Comparison of ENCODE assay signal across 8 cellular contexts in genomic region chr7:142854505-142855400, GRCh38. TPM values are rescaled to one million over a fixed set of nuclear protein-coding genes. Genes with fewer than 3 reads are reported as not detected.
DNase-seq lines count a peak whose midpoint lies in the region; ATAC-seq and TF ChIP-seq lines count a peak whose summit lies in the region.

Gene EPHB6 (plus strand): TSS chr7:142855076. CDS start chr7:142863228, 8,152 bp downstream.

- ATAC-seq in HG02571 (IDR thresholded peaks at IDR 0.05; ENCODE audit: unreplicated experiment) = peak; percentile 55
- peak; percentile 66 for ATAC-seq in activated CD4-positive, alpha-beta T cell treated with anti-CD3 and anti-CD28 coated beads for 36 hours
- ATAC-seq in left lung = peak; percentile 84

- H3K4me1 ChIP-seq in left lung = peaks cover 0 to 24% of the 10 kb centered on the region in 2 donors

- H3K4me1 Mint-ChIP-seq in activated CD4-positive, alpha-beta T cell treated with anti-CD3 and anti-CD28 coated beads for 36 hours = peaks cover 30% of the 10 kb centered on the region

- H3K27me3 ChIP-seq in left lung = peaks cover 0 to 12% of the 10 kb centered on the region in 2 donors

- no peaks in the 10 kb centered on the region for H3K9me3 ChIP-seq in left lung

- DNase-seq in GM12865 (ENCODE audit: low read depth) (peak; percentile 62), NAMALWA (ENCODE audit: low spot score) (peak; percentile 81), cortex of kidney (lab: John Stamatoyannopoulos, UW) (peak; percentile 28), left lung (peak; percentile 84 to 94), cerebellar nuclear complex (lab: John Stamatoyannopoulos, UW) (no peak)
- peak; percentile 76 for DNase-seq in activated CD4-positive, alpha-beta T cell treated with anti-CD3 and anti-CD28 coated beads for 36 hours
- peak; percentile 46 to 51 for DNase-seq in stimulated activated CD4-positive, alpha-beta T cell treated with anti-CD3 and anti-CD28 coated beads, Interleukin-2, amount 100 ng/mL, for 48 hours

- H3K4me3 ChIP-seq in GM12865 (ENCODE audit: low read depth, low read length) = peak within 1 kb of the TSS; percentile 67
- peak within 1 kb of the TSS; percentile 67 to 68 for H3K4me3 ChIP-seq in left lung

- CTCF ChIA-PET in activated CD4-positive, alpha-beta T cell treated with anti-CD3 and anti-CD28 coated beads for 36 hours (lab: Charles Lee) = interaction anchor here (0.6 to 7.8 kb wide), 16 partner anchors 8 to 531 kb away, joined by 3 to 42 read pairs (median 4); no protein-coding TSS in a partner anchor

- no peaks in the 10 kb centered on the region for H3K27me3 Mint-ChIP-seq in activated CD4-positive, alpha-beta T cell treated with anti-CD3 and anti-CD28 coated beads for 36 hours

- peak within 1 kb of the TSS; percentile 78 for H3K27ac Mint-ChIP-seq in activated CD4-positive, alpha-beta T cell treated with anti-CD3 and anti-CD28 coated beads for 36 hours

- H3K9me3 Mint-ChIP-seq in activated CD4-positive, alpha-beta T cell treated with anti-CD3 and anti-CD28 coated beads for 36 hours (ENCODE audit: low read depth) = no peaks in the 10 kb centered on the region

- peak within 1 kb of the TSS; percentile 96 for H3K4me3 Mint-ChIP-seq in activated CD4-positive, alpha-beta T cell treated with anti-CD3 and anti-CD28 coated beads for 36 hours

- H3K27ac ChIP-seq in left lung = peak within 1 kb of the TSS; percentile 53 to 77

- H3K36me3 Mint-ChIP-seq in activated CD4-positive, alpha-beta T cell treated with anti-CD3 and anti-CD28 coated beads for 36 hours (ENCODE audit: low read depth) = no peaks in the 10 kb centered on the region

- TF ChIP-seq CTCF in GM12865 (IDR thresholded peaks at IDR 0.05; ENCODE audit: insufficient read depth, low read depth, low read length, missing control alignments) (no peak), left lung (IDR thresholded peaks at IDR 0.05) (no peak)

- POLR2A ChIA-PET in activated CD4-positive, alpha-beta T cell treated with anti-CD3 and anti-CD28 coated beads for 36 hours (lab: Charles Lee) = interaction anchor here (0.6 kb wide), 2 partner anchors 94 to 394 kb away, joined by 3 to 6 read pairs; no protein-coding TSS in a partner anchor

- intact Hi-C loops in activated CD4-positive, alpha-beta T cell treated with anti-CD3 and anti-CD28 coated beads for 36 hours (cut with DNase I, micrococcal nuclease) = loop anchor here (1.0 to 10.0 kb wide), 7 partner anchors 26 to 880 kb away; partner anchors contain the start of gene TAS2R38 (in 1 of the 2)
- intact Hi-C loops in left lung (cut with DNase I) = loop anchor here in 1 of 2 donors (10.0 kb wide), 1 partner anchor 360 kb away; no protein-coding TSS in a partner anchor

- H3K36me3 ChIP-seq in left lung = no peaks in the 10 kb centered on the region

RNA-seq across cellular contexts. Expression of gene EPHB6, which starts in this region (rescaled TPM):
- total RNA-seq in activated CD4-positive, alpha-beta T cell treated with anti-CD3 and anti-CD28 coated beads for 36 hours = 10 to 100 TPM; 14.7 to 15.1 TPM
- total RNA-seq in left lung = 10 to 100 TPM in 1 of 2 donors, 1 to 10 TPM in 1; 6.5 to 12.1 TPM

Comparison
In these comparisons a context has a peak if more than half of its experiments do, and no peak if none do; other contexts are left out.
1. DNase-seq: peak in GM12865 (single experiment), NAMALWA (single experiment), activated CD4-positive, alpha-beta T cell treated with anti-CD3 and anti-CD28 coated beads for 36 hours (single experiment), cortex of kidney (single experiment), left lung (2 of 2) and stimulated activated CD4-positive, alpha-beta T cell treated with anti-CD3 and anti-CD28 coated beads, Interleukin-2, amount 100 ng/mL, for 48 hours (2 of 2); none in cerebellar nuclear complex (0 of 2).
2. Peak in every context shown above with its lines, with median percentiles within 50 percentile points of each other: ATAC-seq.